Comparison of ENCODE assay signal across 8 cellular contexts in genomic region chr2:168456526-168457176, GRCh38. TPM values are rescaled to one million over a fixed set of nuclear protein-coding genes. Genes with fewer than 3 reads are reported as not detected.
DNase-seq lines count a peak whose midpoint lies in the region; ATAC-seq and TF ChIP-seq lines count a peak whose summit lies in the region.

No MANE protein-coding gene starts in this region.

- H3K4me3 Mint-ChIP-seq in brain (peak overlapping the region in 1 of 5 experiments; percentile 91), immature natural killer cell (peak overlapping the region in 2 of 5 donors; percentile 90 to 92)

- WGBS in spleen, 5 donors, result 0 to 1% (median 1%) methylated on average over 28 to 60 of the region's 60 CpGs

- H3K4me1 ChIP-seq in SJCRH30 (0 out of 2 replicates have a peak, but pooled peaks cover 3% of the 10 kb centered on the region), spleen (peaks cover 0 to 55% (median 28%) of the 10 kb centered on the region in 6 donors)

- H3K36me3 Mint-ChIP-seq in brain (peaks cover 7% of the 10 kb centered on the region), immature natural killer cell (no peaks in the 10 kb centered on the region)

- H3K27ac Mint-ChIP-seq in brain (peak overlapping the region; percentile 77 to 97 (median 94)), immature natural killer cell (peak overlapping the region in 5 of 6 donors; percentile 12 to 73 (median 61))

- peaks cover 37% of the 10 kb centered on the region for H3K4me1 Mint-ChIP-seq in brain
- peaks cover 26 to 43% of the 10 kb centered on the region in 2 donors for H3K4me1 Mint-ChIP-seq in immature natural killer cell

- H3K4me3 ChIP-seq in SJCRH30 (peak overlapping the region; percentile 88), spleen (peak overlapping the region; percentile 77 to 99 (median 85))

- intact Hi-C loops in spleen (cut with DNase I; ENCODE audit: low total_unique reads), result no loop called here

- H3K27me3 Mint-ChIP-seq in brain, result peaks cover 7% of the 10 kb centered on the region
- H3K27me3 Mint-ChIP-seq in immature natural killer cell (ENCODE audit: low read depth in 3 of 3), result peaks cover 0 to 3% (median 2%) of the 10 kb centered on the region in 3 donors

- H3K9me3 ChIP-seq in SJCRH30 (replicated peaks) (no peaks in the 10 kb centered on the region), spleen (no peaks in the 10 kb centered on the region)

- H3K27ac ChIP-seq in SJCRH30 (peak overlapping the region; percentile 74), spleen (peak overlapping the region; percentile 11 to 87 (median 76))

- H3K9me3 Mint-ChIP-seq in brain (peaks cover 0 to 2% (median 0%) of the 10 kb centered on the region in 5 experiments), immature natural killer cell (no peaks in the 10 kb centered on the region)

- DNase-seq in COR-L47 (lab: John Stamatoyannopoulos, UW), result peak; percentile 63
- peak; percentile 56 to 64 for DNase-seq in SJCRH30
- peak in 2 of 3 donors; percentile 28 to 34 for DNase-seq in immature natural killer cell
- peak; percentile 87 for DNase-seq in spleen
- no peak for DNase-seq in kidney glomerular epithelial cell (lab: John Stamatoyannopoulos, UW)

- no peak for TF ChIP-seq POLR2A in spleen (IDR thresholded peaks at IDR 0.05)

- H3K36me3 ChIP-seq in SJCRH30 (no peaks in the 10 kb centered on the region), spleen (no peaks in the 10 kb centered on the region)

- ATAC-seq in GM19351 (IDR thresholded peaks at IDR 0.05; ENCODE audit: unreplicated experiment) (peak; percentile 27), HG03439 (IDR thresholded peaks at IDR 0.05; ENCODE audit: unreplicated experiment) (peak; percentile 36)

- H3K27me3 ChIP-seq in SJCRH30, result no peaks in the 10 kb centered on the region
- peaks cover 0 to 5% (median 0%) of the 10 kb centered on the region in 7 donors for H3K27me3 ChIP-seq in spleen (replicated peaks in 1 of 7)

- TF ChIP-seq CTCF in brain (conservative IDR thresholded peaks at IDR 0.05) (no peak), spleen (IDR thresholded peaks at IDR 0.05 in 8 of 11, conservative IDR thresholded peaks at IDR 0.05 in 3 of 11) (no peak)

RNA-seq across cellular contexts. Expression of gene CERS6, which starts 0.6 kb away (rescaled TPM):
- total RNA-seq in SJCRH30 (2014; rRNA removed; shearing (Covaris generic)), result 35.1 and 37.6 TPM in 2 replicates
- polyA plus RNA-seq in brain (ENCODE audit: insufficient read depth, low read depth, low replicate concordance) (23.6 TPM), immature natural killer cell (1 to 10 TPM; 2.4 to 9.2 (median 5.6) TPM), spleen (1 to 10 TPM; 2.5 to 4.4 (median 2.8) TPM)
- total RNA-seq in spleen, result 10 to 100 TPM; 10.3 to 22.3 (median 13.2) TPM
